Comparison of ENCODE assay signal across 27 cellular contexts in genomic region chr2:101026253-101026701, GRCh38. TPM values are rescaled to one million over a fixed set of nuclear protein-coding genes. Genes with fewer than 3 reads are reported as not detected.
DNase-seq lines count a peak whose midpoint lies in the region; ATAC-seq, FAIRE-seq and TF ChIP-seq lines count a peak whose summit lies in the region.
"Had no signal": no experiment of that assay in that cellular context is flagged by ENCODE, and none has a peak within 500 bp of the region (broad histone marks: within the 10 kb centered on the region; RNA-seq: fewer than 3 reads in every experiment).

No MANE protein-coding gene starts in this region.

- H3K79me2 ChIP-seq in HCT116 (ENCODE audit: insufficient read depth, low read length) (no peaks in the 10 kb centered on the region), HepG2 (ENCODE audit: insufficient read depth, low read length) (no peaks in the 10 kb centered on the region), trophoblast cell (ENCODE audit: control insufficient read depth, insufficient read depth, low read length, poor library complexity) (no peaks in the 10 kb centered on the region)

- peaks cover 48% of the 10 kb centered on the region for H3K36me3 Mint-ChIP-seq in WTC11
- H3K36me3 Mint-ChIP-seq: CD4-positive, alpha-beta memory T cell; T-cell had no signal

- WGBS in HepG2 (ENCODE audit: low lambda C conversion rate), result 87% methylated on average over 9 of the region's 9 CpGs
- WGBS in trophoblast cell (ENCODE audit: extremely low coverage, insufficient coverage, insufficient read length), result no CpG with 5 or more reads among the region's 9 CpGs

- H3K79me1 ChIP-seq in trophoblast cell (ENCODE audit: low read length), result no peaks in the 10 kb centered on the region

- no peaks in the 10 kb centered on the region for H4K20me1 ChIP-seq in HCT116 (ENCODE audit: insufficient read depth)
- no peaks in the 10 kb centered on the region for H4K20me1 ChIP-seq in HepG2 (ENCODE audit: insufficient read depth, low read length)

- RAD21 ChIA-PET in HCT116 (lab: Charles Lee; ENCODE audit: low non-redundant PET in 1 of 2, low total read pairs in 2 of 2, uncharacterized antibody in 2 of 2, unreplicated experiment in 2 of 2), result no interaction called here

- H3K9ac ChIP-seq in HCT116 (ENCODE audit: low read length) (no peak overlapping the region), HepG2 (ENCODE audit: insufficient read depth, low read depth, low read length) (no peak overlapping the region), trophoblast cell (ENCODE audit: low read length) (no peak overlapping the region)

- H3K4me3 Mint-ChIP-seq in WTC11, result no peak overlapping the region
- H3K4me3 Mint-ChIP-seq: activated T-cell treated with anti-CD3 and anti-CD28 coated beads, Interleukin-2, amount 50 U/mL, for 4 hours; brain; CD4-positive, alpha-beta memory T cell; stimulated activated effector memory CD8-positive, alpha-beta T cell treated with anti-CD3 and anti-CD28 coated beads, Interleukin-12 subunit alpha, Interleukin-12 subunit beta, amount 100 ng/mL, for 72 hours; T-cell had no signal

- H3K23ac ChIP-seq in trophoblast cell (ENCODE audit: low read length), result no peak overlapping the region

- in situ Hi-C loops in HepG2 (cut with HindIII; ENCODE audit: extremely low pct_ligation_motif_present, low pct_unique_long_range_greater_than_20kb), result no loop called here

- no peak overlapping the region for H3K18ac ChIP-seq in trophoblast cell (ENCODE audit: low read length)

- no peak overlapping the region for H2BK120ac ChIP-seq in trophoblast cell (ENCODE audit: insufficient read depth, low read length, poor library complexity)

- H3K4me1 ChIP-seq in HCT116 (ENCODE audit: control insufficient read depth in 1 of 2, insufficient read depth in 2 of 2, low read length in 2 of 2) (no peaks in the 10 kb centered on the region), HepG2 (ENCODE audit: insufficient read depth, low read length) (peaks cover 6% of the 10 kb centered on the region; the same call in 1 of the 2 replicates), trophoblast cell (ENCODE audit: control insufficient read depth in 1 of 2, insufficient read depth in 2 of 2, low read length in 2 of 2) (peaks cover 0 to 4% of the 10 kb centered on the region in 2 experiments)
- H3K4me1 ChIP-seq: SJSA1, vagina had no signal

- no peaks in the 10 kb centered on the region for H3K27me3 ChIP-seq in HCT116 (ENCODE audit: insufficient read depth, low read length)
- no peaks in the 10 kb centered on the region for H3K27me3 ChIP-seq in HepG2 (ENCODE audit: control insufficient read depth in 1 of 2, insufficient read depth in 2 of 2, low read length in 2 of 2)
- H3K27me3 ChIP-seq in trophoblast cell (ENCODE audit: insufficient read depth, low read length), result no peaks in the 10 kb centered on the region
- H3K27me3 ChIP-seq: heart right ventricle, SJSA1, vagina had no signal

- TF ChIP-seq RAD21 in HCT116 (IDR thresholded peaks at IDR 0.05; ENCODE audit: low read depth), result no peak
- TF ChIP-seq RAD21 in HepG2 (CRISPR knock-in tag; IDR thresholded peaks at IDR 0.05), result no peak

- H4K8ac ChIP-seq in trophoblast cell (ENCODE audit: low read depth, low read length), result peak overlapping the region; percentile 17

- H3K4me3 ChIP-seq in HCT116 (replicated peaks in 1 of 2; ENCODE audit: low read depth in 1 of 2, low read length in 2 of 2) (no peak overlapping the region), HepG2 (replicated peaks in 1 of 3; ENCODE audit: insufficient read depth in 1 of 3, low read depth in 2 of 3, low read length in 3 of 3) (no peak overlapping the region), trophoblast cell (ENCODE audit: low read depth, low read length) (no peak overlapping the region)
- H3K4me3 ChIP-seq: heart right ventricle, SJSA1, vagina had no signal

- BruUV-seq in HCT116 (replicated peaks; lab: Mats Ljungman, UMichigan) (no TSS peak), HepG2 (replicated peaks; lab: Mats Ljungman, UMichigan) (no TSS peak)

- ATAC-seq in HCT116 (no peak), WTC11 (peak; percentile 68), HepG2 (no peak), HG03039 (IDR thresholded peaks at IDR 0.05; ENCODE audit: unreplicated experiment) (no peak)
- ATAC-seq: activated T-cell treated with anti-CD3 and anti-CD28 coated beads, Interleukin-2, amount 50 U/mL, for 4 hours; heart right ventricle; stimulated activated effector memory CD8-positive, alpha-beta T cell treated with anti-CD3 and anti-CD28 coated beads, Interleukin-12 subunit alpha, Interleukin-12 subunit beta, amount 100 ng/mL, for 72 hours; T-cell had no signal

- H3K4me1 Mint-ChIP-seq in WTC11, result peaks cover 15% of the 10 kb centered on the region
- H3K4me1 Mint-ChIP-seq: stimulated activated effector memory CD8-positive, alpha-beta T cell treated with anti-CD3 and anti-CD28 coated beads, Interleukin-12 subunit alpha, Interleukin-12 subunit beta, amount 100 ng/mL, for 72 hours; T-cell had no signal

- H2AFZ ChIP-seq in HCT116 (ENCODE audit: low read depth, low read length, poor library complexity, severe bottlenecking) (no peak overlapping the region), HepG2 (ENCODE audit: low read length) (no peak overlapping the region), trophoblast cell (ENCODE audit: insufficient read depth, low read length, poor library complexity) (no peak overlapping the region)

- no peaks in the 10 kb centered on the region for H3K27me3 Mint-ChIP-seq in WTC11 (ENCODE audit: low read depth)
- H3K27me3 Mint-ChIP-seq: brain; CD4-positive, alpha-beta memory T cell; T-cell had no signal

- DNase-seq in HCT116 (ENCODE audit: low read depth, low spot score), result no peak
- no peak for DNase-seq in WTC11 (ENCODE audit: low spot score)
- DNase-seq in HepG2 (ENCODE audit: low spot score), result no peak
- DNase-seq in trophoblast cell, result no peak
- no peak for DNase-seq in NCI-H1417 treated with DMSO at 0.1 percent for 48 hours (lab: John Stamatoyannopoulos, UW)
- DNase-seq in AG20443 (ENCODE audit: low spot score), result no peak
- DNase-seq: activated CD4-positive, alpha-beta T cell treated with anti-CD3 and anti-CD28 coated beads for 1 hour; activated T-cell treated with anti-CD3 and anti-CD28 coated beads, Interleukin-2, amount 50 U/mL, for 4 hours; CD4-positive, alpha-beta memory T cell; DMS153; effector CD8-positive, alpha-beta T cell; foreskin fibroblast; heart right ventricle; Kasumi-1; NCI-H1048; NCI-H187 treated with DMSO at 0.1 percent for 48 hours; occipital lobe; small intestine; stimulated activated CD4-positive, alpha-beta T cell treated with anti-CD3 and anti-CD28 coated beads, Interleukin-2, amount 100 ng/mL, for 24 hours; substantia nigra; T-cell had no signal

- H3K27ac ChIP-seq in HCT116 (ENCODE audit: low read depth, low read length) (no peak overlapping the region), HepG2 (ENCODE audit: extremely low read length, insufficient read depth, low read length) (no peak overlapping the region), trophoblast cell (ENCODE audit: low read depth, low read length) (no peak overlapping the region)
- H3K27ac ChIP-seq: heart right ventricle, SJSA1, vagina had no signal

- POLR2A ChIA-PET in HCT116 (lab: Charles Lee), result no interaction called here
- POLR2A ChIA-PET in WTC11 (lab: Charles Lee), result interaction anchor here (0.6 to 0.9 kb wide), 2 partner anchors 18 to 23 kb away, joined by 3 read pairs; no protein-coding TSS in a partner anchor
- POLR2A ChIA-PET in HepG2 (lab: Yijun Ruan, JAX), result interaction anchor here (1.2 kb wide), 1 partner anchor 124 kb away, joined by 4 read pairs; no protein-coding TSS in a partner anchor

- TF ChIP-seq POLR2A in HCT116 (IDR thresholded peaks at IDR 0.05; ENCODE audit: borderline replicate concordance, extremely low read depth, insufficient read depth, insufficient read length), result no peak
- no peak for TF ChIP-seq POLR2A in HepG2 (IDR thresholded peaks at IDR 0.05; ENCODE audit: insufficient read depth in 1 of 2, low read depth in 2 of 2, low read length in 2 of 2)

- H3K9me3 ChIP-seq in HCT116 (ENCODE audit: control insufficient read depth in 1 of 2, insufficient read depth in 1 of 2, low read depth in 1 of 2, low read length in 2 of 2) (no peaks in the 10 kb centered on the region), HepG2 (ENCODE audit: low read length) (no peaks in the 10 kb centered on the region), trophoblast cell (ENCODE audit: insufficient read depth, low read depth, low read length) (peaks cover 2% of the 10 kb centered on the region)
- H3K9me3 ChIP-seq: heart right ventricle, SJSA1, vagina had no signal

- no peak overlapping the region for H3K4ac ChIP-seq in trophoblast cell (ENCODE audit: low read depth, low read length)

- no peaks in the 10 kb centered on the region for H3K9me2 ChIP-seq in HCT116 (ENCODE audit: insufficient read depth)

- no peak overlapping the region for H2BK12ac ChIP-seq in trophoblast cell (ENCODE audit: low read length)

- H2AK5ac ChIP-seq in trophoblast cell (ENCODE audit: low read length), result no peak overlapping the region

- TF ChIP-seq CTCF in HCT116 (IDR thresholded peaks at IDR 0.05 in 2 of 3, conservative IDR thresholded peaks at IDR 0.05 in 1 of 3; ENCODE audit: borderline replicate concordance in 1 of 3, insufficient read depth in 1 of 3, low read depth in 2 of 3, low read length in 2 of 3) (no peak), WTC11 (IDR thresholded peaks at IDR 0.05) (no peak), HepG2 (CRISPR knock-in tag; IDR thresholded peaks at IDR 0.05) (no peak)

- H3K9me3 Mint-ChIP-seq in WTC11, result peaks cover 16% of the 10 kb centered on the region; the same call in 1 of the 2 replicates
- H3K9me3 Mint-ChIP-seq: activated T-cell treated with anti-CD3 and anti-CD28 coated beads, Interleukin-2, amount 50 U/mL, for 4 hours; brain; stimulated activated effector memory CD8-positive, alpha-beta T cell treated with anti-CD3 and anti-CD28 coated beads, Interleukin-12 subunit alpha, Interleukin-12 subunit beta, amount 100 ng/mL, for 72 hours; T-cell had no signal

- intact Hi-C loops in HCT116 (cut with micrococcal nuclease) (no loop called here), HepG2 (cut with micrococcal nuclease; ENCODE audit: unreplicated experiment) (loop anchor here (1.0 to 10.0 kb wide), 2 partner anchors 48 to 459 kb away; no protein-coding TSS in a partner anchor)

- TF ChIP-seq EP300 in HepG2 (IDR thresholded peaks at IDR 0.05; ENCODE audit: low read depth in 2 of 2, low read length in 2 of 2) (no peak), HepG2 (CRISPR knock-in tag; IDR thresholded peaks at IDR 0.05; ENCODE audit: borderline replicate concordance) (no peak)

- H2BK5ac ChIP-seq in trophoblast cell (ENCODE audit: low read depth, low read length, poor library complexity), result no peak overlapping the region

- H3K36me3 ChIP-seq in HCT116 (ENCODE audit: control insufficient read depth in 1 of 2, insufficient read depth in 2 of 2, low read length in 2 of 2) (peaks cover 19 to 23% of the 10 kb centered on the region in 2 experiments), HepG2 (replicated peaks in 1 of 2; ENCODE audit: control insufficient read depth in 1 of 2, insufficient read depth in 2 of 2, low read length in 2 of 2) (peaks cover 35 to 78% of the 10 kb centered on the region in 2 experiments), trophoblast cell (ENCODE audit: control insufficient read depth in 1 of 2, insufficient read depth in 2 of 2, low read length in 2 of 2) (peaks cover 9% of the 10 kb centered on the region in 2 experiments)

- CTCF ChIA-PET in HCT116 (lab: Charles Lee) (no interaction called here), WTC11 (lab: Charles Lee) (interaction anchor here (1.0 to 2.2 kb wide), 9 partner anchors 9 to 192 kb away, joined by 3 to 12 read pairs (median 7); no protein-coding TSS in a partner anchor), HepG2 (lab: Yijun Ruan, JAX; ENCODE audit: low intra/inter-chr PET ratio, low total read pairs) (no interaction called here)

- no peak overlapping the region for H3K4me2 ChIP-seq in HCT116 (ENCODE audit: low read length)
- H3K4me2 ChIP-seq in HepG2 (ENCODE audit: low read depth, low read length), result no peak overlapping the region
- no peak overlapping the region for H3K4me2 ChIP-seq in trophoblast cell (ENCODE audit: low read length)

- no peak overlapping the region for H4K91ac ChIP-seq in trophoblast cell (ENCODE audit: low read depth, low read length)

- FAIRE-seq in HepG2 (lab: Jason Lieb, UNC), result no peak
- FAIRE-seq: HTR-8/SVneo, small intestine had no signal

- peak overlapping the region; percentile 73 for H3K27ac Mint-ChIP-seq in WTC11
- H3K27ac Mint-ChIP-seq: CD4-positive, alpha-beta memory T cell; stimulated activated effector memory CD8-positive, alpha-beta T cell treated with anti-CD3 and anti-CD28 coated beads, Interleukin-12 subunit alpha, Interleukin-12 subunit beta, amount 100 ng/mL, for 72 hours; T-cell had no signal

- H4K12ac ChIP-seq in trophoblast cell (ENCODE audit: low read depth, low read length), result no peak overlapping the region

- no peak overlapping the region for H3K14ac ChIP-seq in trophoblast cell (ENCODE audit: low read length)

RNA-seq across cellular contexts. Expression of gene RPL31, which starts 24.2 kb away (rescaled TPM):
- 1,340 TPM for total RNA-seq in HCT116 (2021; ENCODE audit: unreplicated experiment)
- polyA plus RNA-seq in HCT116 (2012), result 3,999 and 4,166 TPM in 2 replicates
- 1,590 to 1,874 TPM (median 1,822 TPM) in 3 replicates for total RNA-seq in WTC11 (2021)
- 3,331 and 4,246 TPM in 2 replicates for total RNA-seq in HepG2 (2016; rRNA removed; fragmentation: Illumina TruSeq; extraction: Trizol)
- total RNA-seq in HepG2 (2016; cell fraction: cytosol; rRNA removed; fragmentation: Illumina TruSeq; extraction: Trizol; ENCODE audit: low read depth), result 5,225 and 5,854 TPM in 2 replicates
- total RNA-seq in HepG2 (2016; cell fraction: insoluble cytoplasmic fraction; rRNA removed; fragmentation: Illumina TruSeq; extraction: Trizol), result 3,362 and 4,378 TPM in 2 replicates
- total RNA-seq in HepG2 (2016; cell fraction: membrane; rRNA removed; fragmentation: Illumina TruSeq; extraction: Trizol), result 8,556 and 9,092 TPM in 2 replicates
- total RNA-seq in HepG2 (2016; cell fraction: nucleus; rRNA removed; fragmentation: Illumina TruSeq; extraction: Trizol), result 1,122 and 1,268 TPM in 2 replicates
- polyA plus RNA-seq in HepG2 (2011; rRNA removed), result 3,582 and 3,614 TPM in 2 replicates
- 3,176 and 4,386 TPM in 2 replicates for polyA plus RNA-seq in HepG2 (2011; cell fraction: cytosol; rRNA removed)
- polyA plus RNA-seq in HepG2 (2011; cell fraction: nucleus; rRNA removed), result 741 and 878 TPM in 2 replicates
- 8,552 and 9,844 TPM in 2 replicates for polyA plus RNA-seq in HepG2 (2012)
- 7,218 and 7,614 TPM in 2 replicates for polyA plus RNA-seq in HepG2 (2016; cell fraction: cytosol; fragmentation: Illumina TruSeq; extraction: Trizol; ENCODE audit: low read depth)
- polyA plus RNA-seq in HepG2 (2016; cell fraction: insoluble cytoplasmic fraction; fragmentation: Illumina TruSeq; extraction: Trizol; ENCODE audit: low read depth), result 4,222 and 4,697 TPM in 2 replicates
- polyA plus RNA-seq in HepG2 (2016; cell fraction: membrane; fragmentation: Illumina TruSeq; extraction: Trizol; ENCODE audit: low read depth), result 8,348 and 8,377 TPM in 2 replicates
- 2,101 and 2,110 TPM in 2 replicates for polyA plus RNA-seq in HepG2 (2016; cell fraction: nucleus; fragmentation: Illumina TruSeq; extraction: Trizol; ENCODE audit: insufficient read depth, low read depth)
- polyA minus RNA-seq in HepG2 (2011; rRNA and poly(A)+ RNA removed; ENCODE audit: low replicate concordance), result 234 and 364 TPM in 2 replicates
- 317 and 452 TPM in 2 replicates for polyA minus RNA-seq in HepG2 (2011; cell fraction: cytosol; rRNA and poly(A)+ RNA removed)
- 241 and 344 TPM in 2 replicates for polyA minus RNA-seq in HepG2 (2011; cell fraction: nucleus; rRNA and poly(A)+ RNA removed)
- polyA plus RNA-seq in trophoblast cell (2013), result 1,205 and 1,283 TPM in 2 replicates
